8 cellular contexts compared by ENCODE assay signal in the genomic region with DNA sequence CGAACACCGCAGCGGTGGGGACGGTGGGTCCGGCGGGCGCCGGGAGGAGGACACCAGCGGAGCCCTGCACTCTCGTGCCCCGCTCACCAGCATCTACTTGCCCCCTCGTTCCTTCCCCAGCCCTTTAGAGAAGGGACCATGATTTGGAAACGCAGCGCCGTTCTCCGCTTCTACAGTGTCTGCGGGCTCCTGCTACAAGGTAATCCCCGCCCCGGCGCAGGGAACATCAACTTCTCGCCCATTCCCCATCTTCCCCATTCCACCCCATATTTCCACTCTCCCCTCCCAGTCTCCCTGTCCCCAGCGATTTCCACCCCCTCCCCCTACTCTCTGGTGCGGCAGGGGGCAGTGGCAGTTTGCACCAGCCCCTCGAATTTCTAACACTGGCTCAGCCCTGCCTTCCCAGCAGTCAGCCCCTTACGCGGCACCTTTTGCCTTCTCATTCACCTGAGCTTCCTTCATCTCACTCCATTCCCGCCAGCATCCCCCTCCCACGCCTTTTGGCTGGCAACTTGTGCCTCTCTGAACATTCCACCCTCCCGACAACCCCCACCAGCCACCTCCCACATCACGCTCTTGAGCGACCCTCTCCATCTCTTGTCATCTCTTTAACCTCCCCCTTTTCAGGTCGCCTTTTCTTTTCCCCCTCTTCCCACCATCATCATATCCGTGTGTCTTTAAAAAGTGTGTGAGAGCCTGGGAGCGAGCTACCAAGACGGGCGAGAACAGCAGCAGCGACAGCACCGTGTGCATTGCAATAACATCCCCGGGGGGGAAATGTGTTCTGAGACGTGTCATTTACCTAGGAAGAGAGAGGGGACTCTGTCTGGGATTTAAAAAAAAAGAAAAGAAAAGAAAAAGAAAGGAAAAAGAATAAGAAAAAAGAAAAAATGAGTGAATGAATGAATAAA. TPM values are rescaled to one million over a fixed set of nuclear protein-coding genes. Genes with fewer than 3 reads are reported as not detected.
A peak's percentile ranks its signal among the peaks of the same experiment; 100 is the strongest.
DNase-seq lines count a peak whose midpoint lies in the region; ATAC-seq and TF ChIP-seq lines count a peak whose summit lies in the region.

No MANE protein-coding gene starts in this region.

- peaks cover 0 to 7% (median 0%) of the 10 kb centered on the region in 5 donors for H3K36me3 Mint-ChIP-seq in naive thymus-derived CD4-positive, alpha-beta T cell

- H3K9me3 Mint-ChIP-seq in naive thymus-derived CD4-positive, alpha-beta T cell: peaks cover 0 to 14% (median 3%) of the 10 kb centered on the region in 11 donors

- no peaks in the 10 kb centered on the region for H3K36me3 ChIP-seq in BJ (ENCODE audit: control insufficient read depth, insufficient read depth, low read length)
- H3K36me3 ChIP-seq in naive thymus-derived CD4-positive, alpha-beta T cell (ENCODE audit: control insufficient read depth in 2 of 3, insufficient read depth in 3 of 3, low read length in 3 of 3): no peaks in the 10 kb centered on the region

- peak overlapping the region in 1 of 9 donors; percentile 90 for H3K27ac Mint-ChIP-seq in naive thymus-derived CD4-positive, alpha-beta T cell

- POLR2A ChIA-PET in BJ (lab: Charles Lee): no interaction called here
- POLR2A ChIA-PET in naive thymus-derived CD4-positive, alpha-beta T cell (lab: Charles Lee): no interaction called here

- no peak for ATAC-seq in naive thymus-derived CD4-positive, alpha-beta T cell
- ATAC-seq in GM18867 (IDR thresholded peaks at IDR 0.05; ENCODE audit: unreplicated experiment) (no peak), GM21717 (IDR thresholded peaks at IDR 0.05; ENCODE audit: unreplicated experiment) (no peak)

- H3K4me1 ChIP-seq in naive thymus-derived CD4-positive, alpha-beta T cell (ENCODE audit: control insufficient read depth in 2 of 2, insufficient read depth in 2 of 2, low read length in 2 of 2): peaks cover 0 to 6% of the 10 kb centered on the region in 2 donors

- TF ChIP-seq CTCF in BJ (IDR thresholded peaks at IDR 0.05; ENCODE audit: insufficient read depth, low read depth, low read length) (no peak), coronary artery (IDR thresholded peaks at IDR 0.05) (no peak)

- peak overlapping the region; percentile 50 to 80 (median 70) for H3K4me3 Mint-ChIP-seq in naive thymus-derived CD4-positive, alpha-beta T cell

- CTCF ChIA-PET in BJ (lab: Yijun Ruan, JAX): no interaction called here
- CTCF ChIA-PET in naive thymus-derived CD4-positive, alpha-beta T cell (lab: Charles Lee): no interaction called here

- H3K27me3 Mint-ChIP-seq in naive thymus-derived CD4-positive, alpha-beta T cell: peaks cover 43 to 58% (median 45%) of the 10 kb centered on the region in 5 donors

- peak overlapping the region; percentile 12 to 39 for H3K27ac ChIP-seq in coronary artery
- no peak overlapping the region for H3K27ac ChIP-seq in naive thymus-derived CD4-positive, alpha-beta T cell (ENCODE audit: low read depth, low read length)

- DNase-seq in BJ (ENCODE audit: low read depth) (no peak), NCI-H1092 (lab: John Stamatoyannopoulos, UW) (peak; percentile 28), coronary artery (ENCODE audit: low spot score) (no peak), A172 (ENCODE audit: low spot score) (no peak), NCI-H2196 treated with DMSO at 0.1 percent for 48 hours (lab: John Stamatoyannopoulos, UW; ENCODE audit: unreplicated experiment) (no peak)
- peak in 1 of 9 donors; percentile 1 for DNase-seq in naive thymus-derived CD4-positive, alpha-beta T cell

- no peaks in the 10 kb centered on the region for H3K9me3 ChIP-seq in naive thymus-derived CD4-positive, alpha-beta T cell (ENCODE audit: control insufficient read depth in 2 of 3, low read length in 3 of 3)

- H3K4me3 ChIP-seq in BJ (ENCODE audit: low read depth, low read length): peak overlapping the region; percentile 47
- H3K4me3 ChIP-seq in coronary artery: peak overlapping the region; percentile 79
- no peak overlapping the region for H3K4me3 ChIP-seq in naive thymus-derived CD4-positive, alpha-beta T cell (ENCODE audit: low read length)

- intact Hi-C loops in naive thymus-derived CD4-positive, alpha-beta T cell (cut with micrococcal nuclease): no loop called here

- peaks cover 8% of the 10 kb centered on the region; the same call in 1 of the 2 replicates for H3K27me3 ChIP-seq in BJ (ENCODE audit: control insufficient read depth, insufficient read depth, low read length)
- peaks cover 0 to 11% of the 10 kb centered on the region in 2 donors for H3K27me3 ChIP-seq in naive thymus-derived CD4-positive, alpha-beta T cell (ENCODE audit: control insufficient read depth in 2 of 2, insufficient read depth in 2 of 2, low read length in 2 of 2)

- H3K4me1 Mint-ChIP-seq in naive thymus-derived CD4-positive, alpha-beta T cell: peaks cover 11 to 33% (median 23%) of the 10 kb centered on the region in 7 donors

RNA-seq across cellular contexts. Expression of a gene that starts 0.9 kb away (rescaled TPM):
- polyA plus RNA-seq in BJ (2011; rRNA removed): not detected in 2 replicates
- polyA minus RNA-seq in BJ (2011; rRNA and poly(A)+ RNA removed): not detected in 2 replicates
- total RNA-seq in naive thymus-derived CD4-positive, alpha-beta T cell: under 1 TPM in 1 of 5 experiments, not detected in 4; 0.40 TPM
- not detected for polyA plus RNA-seq in naive thymus-derived CD4-positive, alpha-beta T cell
- total RNA-seq in A172 (2014; rRNA removed; shearing (Covaris generic)): not detected in 2 replicates
